ENCODE assay signal across 20 cellular contexts in the genomic region with DNA sequence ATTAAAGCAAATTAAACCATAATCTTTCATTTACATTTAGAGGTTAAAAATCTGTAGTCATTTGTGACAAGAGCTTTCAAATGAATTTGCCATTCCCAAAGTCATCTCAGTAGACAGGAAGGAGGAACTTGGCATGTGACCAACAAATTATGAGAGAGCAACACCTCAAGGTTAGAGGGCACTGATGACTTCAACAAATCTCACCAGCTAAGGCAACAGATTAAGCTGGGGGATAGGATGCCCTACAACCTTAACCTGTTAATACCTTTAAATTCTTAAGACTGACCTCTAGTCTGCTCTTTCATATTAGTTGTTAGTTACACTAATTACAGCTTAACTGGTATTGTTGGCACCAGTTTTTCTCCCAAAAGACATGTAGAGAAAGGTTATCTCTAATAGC. TPM values are rescaled to one million over a fixed set of nuclear protein-coding genes. Genes with fewer than 3 reads are reported as not detected.
DNase-seq lines count a peak whose midpoint lies in the region; ATAC-seq and TF ChIP-seq lines count a peak whose summit lies in the region.
"Had no signal": no experiment of that assay in that cellular context is flagged by ENCODE, and none has a peak within 500 bp of the region (broad histone marks: within the 10 kb centered on the region; RNA-seq: fewer than 3 reads in every experiment).

No MANE protein-coding gene starts in this region.

- no peak for TF ChIP-seq CTCF in suprapubic skin (IDR thresholded peaks at IDR 0.05)

- no peak overlapping the region for H3K4me3 ChIP-seq in suprapubic skin
- H3K4me3 ChIP-seq: right atrium auricular region, testis had no signal

- ATAC-seq in HG03457 (IDR thresholded peaks at IDR 0.05; ENCODE audit: unreplicated experiment), result no peak
- ATAC-seq: activated CD4-positive, CD25-positive, alpha-beta regulatory T cell treated with anti-CD3 and anti-CD28 coated beads, Interleukin-2, amount 50 U/mL, for 24 hours; natural killer cell had no signal

- no peak for TF ChIP-seq POLR2A in suprapubic skin (IDR thresholded peaks at IDR 0.05)

- no peak for TF ChIP-seq EP300 in suprapubic skin (IDR thresholded peaks at IDR 0.05)

- no peaks in the 10 kb centered on the region for H3K4me1 ChIP-seq in suprapubic skin
- H3K4me1 ChIP-seq: right atrium auricular region, testis had no signal

- DNase-seq in DMS79 treated with DMSO at 0.1 percent for 48 hours (lab: John Stamatoyannopoulos, UW) (peak; percentile 24), DMS79 (lab: John Stamatoyannopoulos, UW) (no peak), HT-29 (ENCODE audit: low spot score) (peak; percentile 54), RPMI8226 (peak; percentile 8), kidney tubule cell (ENCODE audit: low spot score) (peak; percentile 64), suprapubic skin (ENCODE audit: low spot score in 2 of 2) (no peak)
- no peak for DNase-seq in stimulated activated CD4-positive, alpha-beta T cell treated with anti-CD3 and anti-CD28 coated beads, Interleukin-12 subunit alpha, Interleukin-12 subunit beta, amount 100 ng/mL, for 4 hours
- DNase-seq: 8988T; activated naive CD4-positive, alpha-beta T cell; natural killer cell; NCI-H1092; NCI-H510A treated with DMSO at 0.1 percent for 48 hours; stimulated activated CD4-positive, alpha-beta T cell treated with anti-CD3 and anti-CD28 coated beads, Interleukin-2, amount 100 ng/mL, for 24 hours; T-helper 1 cell; testis had no signal

- no peak overlapping the region for H3K27ac ChIP-seq in suprapubic skin
- H3K27ac ChIP-seq: C4-2B, right atrium auricular region, RWPE1, testis had no signal

- no peaks in the 10 kb centered on the region for H3K36me3 ChIP-seq in suprapubic skin
- H3K36me3 ChIP-seq: right atrium auricular region had no signal

- no peaks in the 10 kb centered on the region for H3K27me3 ChIP-seq in suprapubic skin
- H3K27me3 ChIP-seq: right atrium auricular region, testis had no signal

- H3K9me3 ChIP-seq in suprapubic skin, result no peaks in the 10 kb centered on the region
- H3K9me3 ChIP-seq: right atrium auricular region, testis had no signal

RNA-seq across cellular contexts. Expression of gene POU5F2, which starts 18.4 kb away (rescaled TPM):
- total RNA-seq in HT-29 (2014; rRNA removed; shearing (Covaris generic)), result 0.13 and 0.64 TPM in 2 replicates
- 1 to 10 TPM; 1.4 to 7.1 (median 2.7) TPM for total RNA-seq in suprapubic skin

Comparison
In these comparisons a context has a peak if more than half of its experiments do, and no peak if none do; other contexts are left out.
1. DNase-seq: peak in DMS79 treated with DMSO at 0.1 percent for 48 hours (single experiment), HT-29 (single experiment), RPMI8226 (single experiment) and kidney tubule cell (single experiment); none in DMS79 (single experiment), stimulated activated CD4-positive, alpha-beta T cell treated with anti-CD3 and anti-CD28 coated beads, Interleukin-12 subunit alpha, Interleukin-12 subunit beta, amount 100 ng/mL, for 4 hours (single experiment) and suprapubic skin (0 of 2).